8 cellular contexts compared by ENCODE assay signal in the genomic region with DNA sequence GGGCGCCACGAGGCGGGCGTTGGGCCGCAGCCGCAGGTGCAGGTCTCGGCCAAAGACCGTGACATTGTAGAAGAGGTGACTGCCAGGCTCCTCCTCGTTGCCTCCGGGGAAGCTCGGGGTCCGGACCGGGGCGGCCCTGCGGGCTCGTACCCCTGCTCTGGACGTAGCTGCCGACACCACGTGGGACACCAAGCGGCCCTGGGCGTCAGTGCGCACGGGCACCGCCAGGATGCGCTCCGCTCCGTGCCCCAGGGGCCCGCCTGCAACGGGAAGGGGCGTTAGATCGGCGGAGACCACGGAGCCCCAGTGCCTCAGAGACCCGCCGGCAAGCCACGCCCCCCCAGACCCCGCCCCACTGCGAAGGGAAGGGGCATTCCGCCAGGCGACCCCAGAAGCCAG.
DNase-seq lines count a peak whose midpoint lies in the region; ATAC-seq lines count a peak whose summit lies in the region.

No MANE protein-coding gene starts in this region.

- H3K4me1 ChIP-seq in iPS-18a (ENCODE audit: control insufficient read depth, low read depth, low read length) (peaks cover 5% of the 10 kb centered on the region), stomach smooth muscle (ENCODE audit: control insufficient read depth, insufficient read depth, low read length) (peaks cover 23% of the 10 kb centered on the region)

- H3K9me3 ChIP-seq in iPS-18a (ENCODE audit: control insufficient read depth, low read depth, low read length) (no peaks in the 10 kb centered on the region), stomach smooth muscle (ENCODE audit: control insufficient read depth in 2 of 2, low read length in 2 of 2) (no peaks in the 10 kb centered on the region)

- DNase-seq in NCI-H82 (lab: John Stamatoyannopoulos, UW) (peak; percentile 69), NCI-H82 treated with DMSO at 0.1 percent for 48 hours (lab: John Stamatoyannopoulos, UW; ENCODE audit: unreplicated experiment) (no peak), SW480 (ENCODE audit: low spot score) (no peak), medulla oblongata (ENCODE audit: extremely low spot score) (no peak)
- DNase-seq in activated naive CD8-positive, alpha-beta T cell treated with anti-CD3 and anti-CD28 coated beads, Interleukin-2, amount 50 U/mL, for 24 hours, result peak; percentile 13

- H3K27ac ChIP-seq in iPS-18a (ENCODE audit: low read length) (no peak overlapping the region), stomach smooth muscle (ENCODE audit: low read length) (no peak overlapping the region)

- peaks cover 4% of the 10 kb centered on the region for H3K4me1 Mint-ChIP-seq in activated naive CD8-positive, alpha-beta T cell treated with anti-CD3 and anti-CD28 coated beads, Interleukin-2, amount 50 U/mL, for 24 hours

- H3K36me3 Mint-ChIP-seq in activated naive CD8-positive, alpha-beta T cell treated with anti-CD3 and anti-CD28 coated beads, Interleukin-2, amount 50 U/mL, for 24 hours (ENCODE audit: low read depth), result no peaks in the 10 kb centered on the region

- no peaks in the 10 kb centered on the region for H3K36me3 ChIP-seq in iPS-18a (ENCODE audit: control insufficient read depth, low read depth, low read length)
- no peaks in the 10 kb centered on the region for H3K36me3 ChIP-seq in stomach smooth muscle (ENCODE audit: control insufficient read depth in 2 of 2, insufficient read depth in 2 of 2, low read length in 2 of 2)

- peaks cover 49% of the 10 kb centered on the region for H3K27me3 Mint-ChIP-seq in activated naive CD8-positive, alpha-beta T cell treated with anti-CD3 and anti-CD28 coated beads, Interleukin-2, amount 50 U/mL, for 24 hours

- H3K27me3 ChIP-seq in iPS-18a (ENCODE audit: control insufficient read depth, insufficient read depth, low read length), result peaks cover 64% of the 10 kb centered on the region
- H3K27me3 ChIP-seq in stomach smooth muscle (ENCODE audit: control insufficient read depth in 1 of 2, insufficient read depth in 2 of 2, low read length in 2 of 2), result peaks cover 2% of the 10 kb centered on the region in 2 donors

- H3K9ac ChIP-seq in iPS-18a (ENCODE audit: low read length) (no peak overlapping the region), stomach smooth muscle (ENCODE audit: low read length in 2 of 2) (peak overlapping the region in 1 of 2 donors; percentile 41)

- no peak for ATAC-seq in activated naive CD8-positive, alpha-beta T cell treated with anti-CD3 and anti-CD28 coated beads, Interleukin-2, amount 50 U/mL, for 24 hours
- no peak for ATAC-seq in GM18861 (IDR thresholded peaks at IDR 0.05; ENCODE audit: unreplicated experiment)

- peak overlapping the region; percentile 76 for H3K4me3 ChIP-seq in iPS-18a (ENCODE audit: low read length)
- peak overlapping the region; percentile 56 to 80 for H3K4me3 ChIP-seq in stomach smooth muscle (ENCODE audit: low read length in 2 of 2)

- H3K4me3 Mint-ChIP-seq in activated naive CD8-positive, alpha-beta T cell treated with anti-CD3 and anti-CD28 coated beads, Interleukin-2, amount 50 U/mL, for 24 hours, result no peak overlapping the region

- no peak overlapping the region for H3K27ac Mint-ChIP-seq in activated naive CD8-positive, alpha-beta T cell treated with anti-CD3 and anti-CD28 coated beads, Interleukin-2, amount 50 U/mL, for 24 hours

- no peaks in the 10 kb centered on the region for H3K9me3 Mint-ChIP-seq in activated naive CD8-positive, alpha-beta T cell treated with anti-CD3 and anti-CD28 coated beads, Interleukin-2, amount 50 U/mL, for 24 hours

Comparison
In these comparisons a context has a peak if more than half of its experiments do, and no peak if none do; other contexts are left out.
1. DNase-seq: peak in NCI-H82 (single experiment) and activated naive CD8-positive, alpha-beta T cell treated with anti-CD3 and anti-CD28 coated beads, Interleukin-2, amount 50 U/mL, for 24 hours (single experiment); none in NCI-H82 treated with DMSO at 0.1 percent for 48 hours (single experiment), SW480 (single experiment) and medulla oblongata (single experiment).